Comparison of ENCODE assay signal across 8 cellular contexts in the genomic region with DNA sequence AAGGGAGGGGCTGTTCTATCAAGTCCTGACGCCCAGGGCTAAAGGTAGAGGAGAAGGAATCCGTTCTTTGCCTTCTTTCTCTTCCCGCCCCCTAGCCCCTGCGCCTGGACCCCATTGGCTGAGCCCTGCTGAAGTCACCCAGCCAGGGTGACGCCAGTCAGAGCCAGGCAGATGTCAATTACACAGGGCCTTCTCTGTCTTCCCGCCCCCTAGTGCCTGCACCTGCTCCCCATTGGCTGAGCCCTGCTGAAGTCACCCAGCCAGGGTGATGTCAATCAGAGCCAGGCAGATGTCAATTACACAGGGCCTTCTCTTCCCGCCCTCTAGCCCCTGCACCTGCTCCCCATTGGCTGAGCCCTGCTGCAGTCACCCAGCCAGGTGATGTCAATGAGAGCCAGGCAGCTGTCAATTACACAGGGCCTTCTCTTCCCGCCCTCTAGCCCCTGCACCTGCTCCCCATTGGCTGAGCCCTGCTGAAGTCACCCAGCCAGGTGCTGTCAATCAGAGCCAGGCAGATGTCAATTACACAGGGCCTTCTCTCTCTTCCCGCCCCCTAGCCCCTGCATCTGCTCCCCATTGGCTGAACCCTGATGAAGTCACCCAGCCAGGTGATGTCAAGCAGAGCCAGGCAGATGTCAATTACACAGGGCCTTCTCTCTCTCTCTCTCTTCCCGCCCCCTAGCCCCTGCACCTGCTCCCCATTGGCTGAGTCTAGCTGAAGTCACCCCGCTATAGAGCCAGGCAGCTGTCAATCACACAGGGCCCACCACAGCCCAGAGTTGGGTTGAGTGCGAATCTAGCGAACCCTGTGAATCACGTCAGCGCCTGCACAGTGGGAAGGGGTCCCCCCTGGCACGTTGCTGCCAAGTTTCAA. TPM values are rescaled to one million over a fixed set of nuclear protein-coding genes. Genes with fewer than 3 reads are reported as not detected.
DNase-seq lines count a peak whose midpoint lies in the region; ATAC-seq and TF ChIP-seq lines count a peak whose summit lies in the region.

No MANE protein-coding gene starts in this region.

- WGBS in aorta, 2 donors = 72 to 74% methylated on average over 16 of the region's 16 CpGs
- WGBS in smooth muscle cell (ENCODE audit: low lambda C conversion rate) = 70% methylated on average over 15 of the region's 16 CpGs

- no peaks in the 10 kb centered on the region for H3K27me3 Mint-ChIP-seq in activated naive CD8-positive, alpha-beta T cell
- H3K27me3 Mint-ChIP-seq in natural killer cell (ENCODE audit: low read depth in 2 of 2) = no peaks in the 10 kb centered on the region

- no peaks in the 10 kb centered on the region for H3K79me2 ChIP-seq in smooth muscle cell (ENCODE audit: low read depth)

- intact Hi-C loops in natural killer cell (cut with micrococcal nuclease) (loop anchor here (2.0 kb wide), 1 partner anchor 20 kb away; no protein-coding TSS in a partner anchor), aorta (cut with DNase I) (no loop called here)

- no peaks in the 10 kb centered on the region for H3F3A ChIP-seq in smooth muscle cell (ENCODE audit: low read depth)

- peak in 2 of 3 donors; percentile 62 to 74 for ATAC-seq in natural killer cell
- ATAC-seq in aorta (ENCODE audit: low FRiP score) = no peak
- ATAC-seq in GM19328 (IDR thresholded peaks at IDR 0.05; ENCODE audit: unreplicated experiment) = no peak

- H3K27ac ChIP-seq in aorta (ENCODE audit: low read depth in 1 of 2, low read length in 2 of 2) (no peak overlapping the region), smooth muscle cell (ENCODE audit: low read depth) (no peak overlapping the region)

- H3K4me3 ChIP-seq in GM08714 (ENCODE audit: low read length) = peak overlapping the region; percentile 52; the same call in 1 of the 2 replicates
- H3K4me3 ChIP-seq in H7 (ENCODE audit: insufficient read depth, low read depth, low read length) = no peak overlapping the region
- H3K4me3 ChIP-seq in aorta (ENCODE audit: low read length in 2 of 2) = no peak overlapping the region
- no peak overlapping the region for H3K4me3 ChIP-seq in smooth muscle cell

- no peak overlapping the region for H2AFZ ChIP-seq in smooth muscle cell (ENCODE audit: low read depth)

- peaks cover 7% of the 10 kb centered on the region for H3K36me3 Mint-ChIP-seq in activated naive CD8-positive, alpha-beta T cell
- peaks cover 4% of the 10 kb centered on the region for H3K36me3 Mint-ChIP-seq in natural killer cell

- H3K9me3 Mint-ChIP-seq in activated naive CD8-positive, alpha-beta T cell (ENCODE audit: low read depth) = no peaks in the 10 kb centered on the region
- no peaks in the 10 kb centered on the region for H3K9me3 Mint-ChIP-seq in natural killer cell

- H3K27me3 ChIP-seq in H7 (ENCODE audit: control insufficient read depth, insufficient read depth, low read length) (no peaks in the 10 kb centered on the region), aorta (ENCODE audit: control insufficient read depth in 1 of 2, insufficient read depth in 2 of 2, low read length in 1 of 2) (no peaks in the 10 kb centered on the region), smooth muscle cell (ENCODE audit: low read depth) (no peaks in the 10 kb centered on the region)

- no peaks in the 10 kb centered on the region for H4K20me1 ChIP-seq in smooth muscle cell (ENCODE audit: low read depth)

- H3K4me1 ChIP-seq in aorta (ENCODE audit: control insufficient read depth in 1 of 2, insufficient read depth in 2 of 2, low read length in 2 of 2) (no peaks in the 10 kb centered on the region), smooth muscle cell (ENCODE audit: low read depth) (peaks cover 3% of the 10 kb centered on the region)

- H3K4me3 Mint-ChIP-seq in activated naive CD8-positive, alpha-beta T cell = peak overlapping the region; percentile 92
- H3K4me3 Mint-ChIP-seq in natural killer cell = peak overlapping the region; percentile 83

- H3K9me3 ChIP-seq in aorta (ENCODE audit: control insufficient read depth, low read length) (peaks cover 2% of the 10 kb centered on the region), smooth muscle cell (replicated peaks; ENCODE audit: low read depth) (no peaks in the 10 kb centered on the region)

- no peak overlapping the region for H3K4me2 ChIP-seq in smooth muscle cell

- no peaks in the 10 kb centered on the region for H3K36me3 ChIP-seq in H7 (replicated peaks; ENCODE audit: control insufficient read depth, insufficient read depth, low read length)
- no peaks in the 10 kb centered on the region for H3K36me3 ChIP-seq in aorta (ENCODE audit: control insufficient read depth in 1 of 2, insufficient read depth in 2 of 2, low read length in 1 of 2)
- H3K36me3 ChIP-seq in smooth muscle cell (ENCODE audit: low read depth) = no peaks in the 10 kb centered on the region

- DNase-seq in H7 (peak; percentile 92), RKO (ENCODE audit: low spot score) (peak; percentile 38), natural killer cell (peak; percentile 80), aorta (peak; percentile 79), smooth muscle cell (lab: John Stamatoyannopoulos, UW; ENCODE audit: unreplicated experiment) (no peak)

- peaks cover 67% of the 10 kb centered on the region for H3K4me1 Mint-ChIP-seq in activated naive CD8-positive, alpha-beta T cell (ENCODE audit: low read depth)
- H3K4me1 Mint-ChIP-seq in natural killer cell = peaks cover 52 to 53% of the 10 kb centered on the region in 2 donors

- no peak for TF ChIP-seq CTCF in natural killer cell (IDR thresholded peaks at IDR 0.05)
- no peak for TF ChIP-seq CTCF in smooth muscle cell (IDR thresholded peaks at IDR 0.05; ENCODE audit: borderline replicate concordance, insufficient read depth, poor library complexity, severe bottlenecking)

- H3K9ac ChIP-seq in smooth muscle cell (ENCODE audit: low read depth) = no peak overlapping the region

- H3K27ac Mint-ChIP-seq in activated naive CD8-positive, alpha-beta T cell = peak overlapping the region; percentile 97
- peak overlapping the region; percentile 97 to 98 for H3K27ac Mint-ChIP-seq in natural killer cell

RNA-seq across cellular contexts. Expression of a gene that starts 46.4 kb away (rescaled TPM):
- total RNA-seq in H7 (2014; rRNA removed; shearing (Covaris generic)) = 0.14 and 0.44 TPM in 2 replicates
- 1 to 10 TPM in 2 of 3 donors, under 1 TPM in 1; 0.79 to 1.8 (median 1.5) TPM for total RNA-seq in natural killer cell
- total RNA-seq in aorta = 1 to 10 TPM in 1 of 2 donors, under 1 TPM in 1; 0.69 to 1.3 TPM
- polyA plus RNA-seq in aorta = 1 to 10 TPM in 1 of 2 donors, not detected in 1; 6.9 TPM
- total RNA-seq in smooth muscle cell = not detected in 2 replicates
- 0.41 and 0.71 TPM in 2 replicates for polyA plus RNA-seq in smooth muscle cell

Comparison
In these comparisons a context has a peak if more than half of its experiments do, and no peak if none do; other contexts are left out.
1. ATAC-seq: peak in natural killer cell (2 of 3); none in aorta (single experiment) and GM19328 (single experiment).